Comparison of ENCODE assay signal across 15 cellular contexts in the genomic region with DNA sequence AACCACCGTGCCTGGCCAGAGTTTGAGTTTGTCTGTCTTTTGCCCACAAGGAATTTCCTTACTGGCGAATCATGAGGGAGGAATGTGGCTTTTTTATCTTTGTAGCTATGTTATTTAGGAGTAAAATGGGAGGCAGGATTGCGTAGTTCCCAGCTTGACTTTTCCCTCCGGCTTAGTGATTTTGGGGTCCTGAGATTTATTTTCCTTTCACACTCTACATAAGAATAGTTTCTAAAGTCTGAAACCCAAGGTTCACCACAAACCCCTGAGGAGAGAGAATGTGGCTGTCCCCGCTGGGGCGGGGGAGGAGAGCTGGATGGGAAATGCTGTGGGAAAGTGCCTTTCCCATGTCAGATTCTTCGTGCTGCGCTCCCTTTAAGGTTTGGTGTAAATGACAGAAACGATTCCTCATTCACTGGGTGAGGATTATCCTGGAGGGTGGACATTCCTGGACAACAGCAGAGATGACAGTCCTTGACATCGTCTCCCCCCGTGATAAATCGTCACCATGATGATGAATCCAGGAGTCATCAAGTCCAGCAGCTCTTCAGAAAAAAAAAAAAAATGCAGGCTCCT.
DNase-seq lines count a peak whose midpoint lies in the region; FAIRE-seq and TF ChIP-seq lines count a peak whose summit lies in the region.
"Had no signal": no experiment of that assay in that cellular context is flagged by ENCODE, and none has a peak within 500 bp of the region (broad histone marks: within the 10 kb centered on the region; RNA-seq: fewer than 3 reads in every experiment).

No MANE protein-coding gene starts in this region.

- H3K9me1 ChIP-seq in keratinocyte (ENCODE audit: control insufficient read depth, extremely low read depth, insufficient read depth, low read length), result no peaks in the 10 kb centered on the region

- H3K27me3 Mint-ChIP-seq in brain, result no peaks in the 10 kb centered on the region
- H3K27me3 Mint-ChIP-seq: CD4-positive, alpha-beta T cell; natural killer cell treated with Interleukin-12 subunit alpha and Interleukin-12 subunit beta and Interleukin-15 and Interleukin-18, amount 100 ng/mL, for 72 hours had no signal

- TF ChIP-seq POLR2A in suprapubic skin (IDR thresholded peaks at IDR 0.05), result no peak

- no peaks in the 10 kb centered on the region for H3K9me3 Mint-ChIP-seq in brain
- H3K9me3 Mint-ChIP-seq: activated T-cell treated with anti-CD3 and anti-CD28 coated beads, Interleukin-2, amount 50 U/mL, for 72 hours; CD4-positive, alpha-beta T cell; natural killer cell treated with Interleukin-12 subunit alpha and Interleukin-12 subunit beta and Interleukin-15 and Interleukin-18, amount 100 ng/mL, for 72 hours; T-helper 1 cell treated with Interleukin-12 subunit alpha and Interleukin-12 subunit beta and Interleukin-4 antibody, amounts not matched to agents 30 μg/mL and 1 μg/mL, for 36 hours had no signal

- peak overlapping the region in 3 of 5 experiments; percentile 72 to 95 (median 92) for H3K27ac Mint-ChIP-seq in brain
- H3K27ac Mint-ChIP-seq: CD4-positive, alpha-beta T cell; natural killer cell treated with Interleukin-12 subunit alpha and Interleukin-12 subunit beta and Interleukin-15 and Interleukin-18, amount 100 ng/mL, for 72 hours; T-helper 1 cell treated with Interleukin-12 subunit alpha and Interleukin-12 subunit beta and Interleukin-4 antibody, amounts not matched to agents 30 μg/mL and 1 μg/mL, for 36 hours had no signal

- H3K4me3 ChIP-seq in HUES48 (ENCODE audit: low read depth, low read length) (peak overlapping the region; percentile 31; the same call in 1 of the 2 replicates), keratinocyte (ENCODE audit: control insufficient read depth in 2 of 3, extremely low read depth in 1 of 3, insufficient read depth in 2 of 3, low read depth in 1 of 3, low read length in 3 of 3) (no peak overlapping the region), suprapubic skin (no peak overlapping the region)
- H3K4me3 ChIP-seq: left ventricle myocardium inferior had no signal

- H3K9me3 ChIP-seq in HUES48 (ENCODE audit: control insufficient read depth, insufficient read depth, low read length) (no peaks in the 10 kb centered on the region), keratinocyte (ENCODE audit: control insufficient read depth, low read depth, low read length) (no peaks in the 10 kb centered on the region), suprapubic skin (no peaks in the 10 kb centered on the region)
- H3K9me3 ChIP-seq: left ventricle myocardium inferior had no signal

- H3K27ac ChIP-seq in HUES48 (ENCODE audit: low read depth, low read length), result peak overlapping the region; percentile 70
- no peak overlapping the region for H3K27ac ChIP-seq in keratinocyte (ENCODE audit: control insufficient read depth, insufficient read depth, low read length)
- H3K27ac ChIP-seq in suprapubic skin, result no peak overlapping the region
- H3K27ac ChIP-seq: left ventricle myocardium inferior had no signal

- dilution Hi-C loops in keratinocyte (cut with MboI; ENCODE audit: extremely low pct_ligation_motif_present, low sequenced_read_pairs), result no loop called here

- WGBS in suprapubic skin, result 85% methylated on average over 12 of the region's 12 CpGs

- H3K36me3 Mint-ChIP-seq in brain, result peaks cover 28% of the 10 kb centered on the region

- H3K27me3 ChIP-seq in HUES48 (ENCODE audit: control insufficient read depth, insufficient read depth, low read length) (no peaks in the 10 kb centered on the region), keratinocyte (ENCODE audit: control insufficient read depth, extremely low read depth, insufficient read depth, low read length) (peaks cover 3% of the 10 kb centered on the region), suprapubic skin (no peaks in the 10 kb centered on the region)
- H3K27me3 ChIP-seq: dorsolateral prefrontal cortex had no signal

- peak overlapping the region; percentile 22 for H3K4me2 ChIP-seq in keratinocyte (ENCODE audit: control insufficient read depth, extremely low read depth, insufficient read depth, low read depth, low read length)

- H3K36me3 ChIP-seq in HUES48 (ENCODE audit: control insufficient read depth, insufficient read depth, low read length) (0 out of 2 replicates have a peak, but pooled peaks cover 3% of the 10 kb centered on the region), keratinocyte (ENCODE audit: control insufficient read depth in 2 of 2, extremely low read depth in 1 of 2, insufficient read depth in 2 of 2, low read length in 2 of 2) (no peaks in the 10 kb centered on the region), suprapubic skin (no peaks in the 10 kb centered on the region)

- no peak for TF ChIP-seq EP300 in suprapubic skin (IDR thresholded peaks at IDR 0.05)

- TF ChIP-seq CTCF in brain (conservative IDR thresholded peaks at IDR 0.05) (no peak), keratinocyte (optimal IDR thresholded peaks at IDR 0.05 in 1 of 3, IDR thresholded peaks at IDR 0.05 in 1 of 3, conservative IDR thresholded peaks at IDR 0.05 in 1 of 3; ENCODE audit: extremely low read depth in 1 of 3, insufficient read depth in 2 of 3, low read length in 3 of 3) (no peak), suprapubic skin (IDR thresholded peaks at IDR 0.05) (no peak)

- DNase-seq in keratinocyte (ENCODE audit: low read depth, low spot score) (no peak), urothelium cell line (ENCODE audit: low spot score) (peak; percentile 49), NCI-H1436 treated with DMSO at 0.1 percent for 48 hours (lab: John Stamatoyannopoulos, UW) (no peak), suprapubic skin (ENCODE audit: low spot score in 2 of 2) (no peak), NCI-H69 (lab: John Stamatoyannopoulos, UW) (no peak)
- DNase-seq: activated CD4-positive, alpha-beta T cell treated with anti-CD3 and anti-CD28 coated beads for 4 hours; activated T-cell treated with anti-CD3 and anti-CD28 coated beads, Interleukin-2, amount 50 U/mL, for 72 hours; CD4-positive, alpha-beta T cell; left ventricle myocardium inferior had no signal

- no peak overlapping the region; the same call in 1 of the 2 replicates for H3K9ac ChIP-seq in HUES48 (ENCODE audit: low read depth, low read length)
- no peak overlapping the region for H3K9ac ChIP-seq in keratinocyte (ENCODE audit: control insufficient read depth, extremely low read depth, insufficient read depth, low read length)

- H4K20me1 ChIP-seq in keratinocyte (ENCODE audit: control insufficient read depth, extremely low read depth, insufficient read depth, low read length), result no peaks in the 10 kb centered on the region

- FAIRE-seq in keratinocyte (lab: Jason Lieb, UNC) (peak; percentile 71), urothelium cell line (lab: Jason Lieb, UNC) (no peak)
- FAIRE-seq: frontal cortex had no signal

- H2AFZ ChIP-seq in keratinocyte (ENCODE audit: control insufficient read depth, low read length), result no peak overlapping the region

- peaks cover 49% of the 10 kb centered on the region for H3K4me1 Mint-ChIP-seq in brain

- no peaks in the 10 kb centered on the region for H3K79me2 ChIP-seq in keratinocyte (ENCODE audit: control insufficient read depth, insufficient read depth, low read length)

- H3K4me3 Mint-ChIP-seq in brain, result peak overlapping the region in 2 of 5 experiments; percentile 11 to 47
- H3K4me3 Mint-ChIP-seq: activated T-cell treated with anti-CD3 and anti-CD28 coated beads, Interleukin-2, amount 50 U/mL, for 72 hours; CD4-positive, alpha-beta T cell; natural killer cell treated with Interleukin-12 subunit alpha and Interleukin-12 subunit beta and Interleukin-15 and Interleukin-18, amount 100 ng/mL, for 72 hours; T-helper 1 cell treated with Interleukin-12 subunit alpha and Interleukin-12 subunit beta and Interleukin-4 antibody, amounts not matched to agents 30 μg/mL and 1 μg/mL, for 36 hours had no signal

- H3K4me1 ChIP-seq in HUES48 (ENCODE audit: control insufficient read depth, insufficient read depth, low read length) (peaks cover 38% of the 10 kb centered on the region), keratinocyte (ENCODE audit: control insufficient read depth, extremely low read depth, insufficient read depth, low read length) (peaks cover 10% of the 10 kb centered on the region), suprapubic skin (no peaks in the 10 kb centered on the region)
- H3K4me1 ChIP-seq: left ventricle myocardium inferior had no signal
